ENCODE assay signal across 8 cellular contexts in the genomic region with DNA sequence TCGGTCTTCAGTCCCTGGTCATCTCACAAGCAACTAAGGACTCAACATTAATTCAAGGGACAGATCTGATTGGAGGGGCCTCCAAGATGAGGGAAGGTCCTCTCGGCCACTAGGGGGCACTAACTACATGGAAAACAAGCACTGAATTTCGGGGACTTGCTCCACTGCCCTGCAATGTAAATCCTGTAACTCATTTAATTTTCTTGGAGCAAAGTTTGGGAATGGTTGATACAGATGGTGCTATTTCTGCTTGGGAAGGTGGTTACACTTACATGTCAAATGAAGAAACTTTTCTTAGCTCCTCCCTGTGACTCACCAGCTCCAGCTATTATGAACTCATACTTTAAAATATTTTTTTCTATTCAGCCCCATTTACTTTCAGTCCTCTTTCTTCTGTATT.
DNase-seq lines count a peak whose midpoint lies in the region; ATAC-seq and TF ChIP-seq lines count a peak whose summit lies in the region.

No MANE protein-coding gene starts in this region.

- H3K4me3 ChIP-seq in AG10803 (ENCODE audit: low read length) (no peak overlapping the region), mucosa of descending colon (no peak overlapping the region)

- H3K9me3 ChIP-seq in mucosa of descending colon = no peaks in the 10 kb centered on the region

- TF ChIP-seq CTCF in AG10803 (conservative IDR thresholded peaks at IDR 0.05; ENCODE audit: low read length) (peak; percentile 81), mucosa of descending colon (IDR thresholded peaks at IDR 0.05) (peak; percentile 23)

- no peaks in the 10 kb centered on the region for H3K36me3 ChIP-seq in mucosa of descending colon (ENCODE audit: low read depth)

- DNase-seq in AG10803 (ENCODE audit: low read depth) = peak; percentile 94
- peak; percentile 55 for DNase-seq in NCI-H446 treated with DMSO at 0.1 percent for 48 hours (lab: John Stamatoyannopoulos, UW)
- DNase-seq in activated CD4-positive, alpha-beta T cell treated with anti-CD3 and anti-CD28 coated beads for 48 hours = peak; percentile 73
- peak; percentile 63 for DNase-seq in ecto neural progenitor cell (ENCODE audit: low spot score)
- DNase-seq in mucosa of descending colon = peak in 2 of 3 donors; percentile 37 to 80
- DNase-seq in stromal cell of bone marrow (ENCODE audit: low read depth) = peak; percentile 87
- no peak for DNase-seq in posterior vena cava (ENCODE audit: low spot score)

- ATAC-seq in GM18907 (IDR thresholded peaks at IDR 0.05; ENCODE audit: unreplicated experiment) (peak; percentile 51), mucosa of descending colon (peak; percentile 71)

- no peaks in the 10 kb centered on the region for H3K4me1 ChIP-seq in mucosa of descending colon (ENCODE audit: low read depth)

- intact Hi-C loops in mucosa of descending colon (cut with DNase I, micrococcal nuclease) = no loop called here
- intact Hi-C loops in posterior vena cava (cut with DNase I) = no loop called here
